19 cellular contexts compared by ENCODE assay signal in genomic region chr11:81192516-81192915, GRCh38.
DNase-seq lines count a peak whose midpoint lies in the region; ATAC-seq and TF ChIP-seq lines count a peak whose summit lies in the region.
"Had no signal": no experiment of that assay in that cellular context is flagged by ENCODE, and none has a peak within 500 bp of the region (broad histone marks: within the 10 kb centered on the region; RNA-seq: fewer than 3 reads in every experiment).

No MANE protein-coding gene starts in this region.

- POLR2A ChIA-PET in CD4-positive, alpha-beta T cell (lab: Charles Lee), result no interaction called here

- H3K36me3 Mint-ChIP-seq in endodermal cell (ENCODE audit: low read depth), result no peaks in the 10 kb centered on the region
- H3K36me3 Mint-ChIP-seq in mesothelial cell of epicardium, result peaks cover 16% of the 10 kb centered on the region
- peaks cover 2% of the 10 kb centered on the region for H3K36me3 Mint-ChIP-seq in progenitor cell of endocrine pancreas (ENCODE audit: insufficient read depth)
- H3K36me3 Mint-ChIP-seq in CD4-positive, alpha-beta T cell (ENCODE audit: low read depth), result no peaks in the 10 kb centered on the region
- H3K36me3 Mint-ChIP-seq: CD14-positive monocyte; CD4-positive, CD25-positive, alpha-beta regulatory T cell; CD8-positive, alpha-beta T cell had no signal

- H3K9me3 Mint-ChIP-seq in endodermal cell, result peaks cover 27% of the 10 kb centered on the region
- H3K9me3 Mint-ChIP-seq in mesothelial cell of epicardium, result peaks cover 37% of the 10 kb centered on the region
- peaks cover 13% of the 10 kb centered on the region for H3K9me3 Mint-ChIP-seq in progenitor cell of endocrine pancreas (ENCODE audit: low read depth)
- peaks cover 3% of the 10 kb centered on the region for H3K9me3 Mint-ChIP-seq in CD4-positive, alpha-beta T cell

- H3K27me3 Mint-ChIP-seq in endodermal cell (ENCODE audit: insufficient read depth), result peaks cover 6% of the 10 kb centered on the region
- H3K27me3 Mint-ChIP-seq in mesothelial cell of epicardium (ENCODE audit: low read depth), result no peaks in the 10 kb centered on the region
- no peaks in the 10 kb centered on the region for H3K27me3 Mint-ChIP-seq in progenitor cell of endocrine pancreas
- H3K27me3 Mint-ChIP-seq in CD4-positive, alpha-beta T cell, result no peaks in the 10 kb centered on the region
- H3K27me3 Mint-ChIP-seq: CD4-positive, CD25-positive, alpha-beta regulatory T cell had no signal

- H3K4me1 ChIP-seq in endodermal cell (ENCODE audit: control insufficient read depth, insufficient read depth, low read length), result no peaks in the 10 kb centered on the region
- no peaks in the 10 kb centered on the region for H3K4me1 ChIP-seq in breast epithelium
- H3K4me1 ChIP-seq: BE2C, BLaER1 had no signal

- H3K9me3 ChIP-seq in endodermal cell (ENCODE audit: control insufficient read depth, low read length) (peaks cover 22% of the 10 kb centered on the region), breast epithelium (peaks cover 0 to 11% of the 10 kb centered on the region in 2 donors)
- H3K9me3 ChIP-seq in CD4-positive, alpha-beta T cell (ENCODE audit: control insufficient read depth, low read length), result peaks cover 7% of the 10 kb centered on the region
- H3K9me3 ChIP-seq: BE2C, BLaER1 had no signal

- no peak overlapping the region for H3K27ac Mint-ChIP-seq in endodermal cell
- peak overlapping the region; percentile 73 for H3K27ac Mint-ChIP-seq in mesothelial cell of epicardium
- peak overlapping the region; percentile 0 for H3K27ac Mint-ChIP-seq in progenitor cell of endocrine pancreas
- no peak overlapping the region for H3K27ac Mint-ChIP-seq in CD4-positive, alpha-beta T cell
- H3K27ac Mint-ChIP-seq: CD14-positive monocyte; CD4-positive, CD25-positive, alpha-beta regulatory T cell; CD8-positive, alpha-beta T cell had no signal

- H3K27ac ChIP-seq in VCaP, result peak overlapping the region; percentile 6; the same call in 1 of the 2 replicates
- H3K27ac ChIP-seq in endodermal cell (ENCODE audit: low read depth, low read length), result no peak overlapping the region
- H3K27ac ChIP-seq in breast epithelium, result no peak overlapping the region
- H3K27ac ChIP-seq in CD4-positive, alpha-beta T cell (ENCODE audit: low read depth, low read length), result no peak overlapping the region
- H3K27ac ChIP-seq: BLaER1 had no signal

- peaks cover 11% of the 10 kb centered on the region for H3K27me3 ChIP-seq in endodermal cell (ENCODE audit: control insufficient read depth, insufficient read depth, low read length, poor library complexity, severe bottlenecking)
- H3K27me3 ChIP-seq in breast epithelium, result no peaks in the 10 kb centered on the region
- no peaks in the 10 kb centered on the region for H3K27me3 ChIP-seq in CD4-positive, alpha-beta T cell (ENCODE audit: control insufficient read depth, insufficient read depth, low read length)
- H3K27me3 ChIP-seq: BE2C, BLaER1 had no signal

- H3K4me3 Mint-ChIP-seq in endodermal cell (no peak overlapping the region), mesothelial cell of epicardium (no peak overlapping the region), progenitor cell of endocrine pancreas (ENCODE audit: low read depth) (no peak overlapping the region)
- H3K4me3 Mint-ChIP-seq in CD4-positive, alpha-beta T cell, result no peak overlapping the region
- H3K4me3 Mint-ChIP-seq: CD14-positive monocyte; CD4-positive, CD25-positive, alpha-beta regulatory T cell; CD8-positive, alpha-beta T cell had no signal

- CTCF ChIA-PET in CD4-positive, alpha-beta T cell (lab: Charles Lee), result no interaction called here

- no peak for ATAC-seq in CD4-positive, alpha-beta T cell (ENCODE audit: poor library complexity)
- ATAC-seq: CD8-positive, alpha-beta T cell had no signal

- H3K9ac ChIP-seq in endodermal cell (ENCODE audit: extremely low read depth, low read length, poor library complexity, severe bottlenecking), result no peak overlapping the region
- H3K9ac ChIP-seq: BLaER1 had no signal

- no peak for DNase-seq in endodermal cell
- no peak for DNase-seq in mesothelial cell of epicardium (ENCODE audit: low spot score in 2 of 2, unreplicated experiment in 2 of 2)
- no peak for DNase-seq in progenitor cell of endocrine pancreas (ENCODE audit: low spot score, unreplicated experiment)
- no peak for DNase-seq in breast epithelium (ENCODE audit: low spot score in 2 of 2)
- DNase-seq in stimulated activated CD4-positive, alpha-beta T cell treated with anti-CD3 and anti-CD28 coated beads, Interleukin-15, amount 100 ng/mL, for 24 hours, result no peak
- DNase-seq in CD4-positive, alpha-beta T cell, result no peak
- DNase-seq in NCI-H1048 (lab: John Stamatoyannopoulos, UW), result no peak
- DNase-seq: 8988T; ACHN; BE2C; C1 segment of cervical spinal cord; Calu3; CD4-positive, CD25-positive, alpha-beta regulatory T cell; CD8-positive, alpha-beta T cell; DMS79 treated with DMSO at 0.1 percent for 48 hours; GF-D8 had no signal

- no peak for TF ChIP-seq POLR2A in breast epithelium (IDR thresholded peaks at IDR 0.05)

- intact Hi-C loops in breast epithelium (cut with DNase I; ENCODE audit: low total_unique reads), result no loop called here
- intact Hi-C loops in CD4-positive, alpha-beta T cell (cut with DNase I, micrococcal nuclease), result no loop called here

- TF ChIP-seq CTCF in VCaP (conservative IDR thresholded peaks at IDR 0.05), result no peak
- no peak for TF ChIP-seq CTCF in endodermal cell (conservative IDR thresholded peaks at IDR 0.05)
- TF ChIP-seq CTCF in mesothelial cell of epicardium (IDR thresholded peaks at IDR 0.05; ENCODE audit: unreplicated experiment), result no peak
- TF ChIP-seq CTCF in progenitor cell of endocrine pancreas (IDR thresholded peaks at IDR 0.05; ENCODE audit: unreplicated experiment), result no peak
- TF ChIP-seq CTCF in breast epithelium (IDR thresholded peaks at IDR 0.05), result no peak
- TF ChIP-seq CTCF in CD4-positive, alpha-beta T cell (IDR thresholded peaks at IDR 0.05), result no peak

- H3K4me1 Mint-ChIP-seq in endodermal cell, result peaks cover 9% of the 10 kb centered on the region
- H3K4me1 Mint-ChIP-seq in mesothelial cell of epicardium, result peaks cover 34% of the 10 kb centered on the region
- H3K4me1 Mint-ChIP-seq in progenitor cell of endocrine pancreas (ENCODE audit: low read depth), result peaks cover 25% of the 10 kb centered on the region
- H3K4me1 Mint-ChIP-seq in CD4-positive, alpha-beta T cell (ENCODE audit: low read depth), result no peaks in the 10 kb centered on the region
- H3K4me1 Mint-ChIP-seq: CD14-positive monocyte; CD4-positive, CD25-positive, alpha-beta regulatory T cell had no signal

- H3K4me3 ChIP-seq in endodermal cell (ENCODE audit: low read length) (peak overlapping the region; percentile 23), breast epithelium (no peak overlapping the region)
- H3K4me3 ChIP-seq: BLaER1 had no signal

- no peaks in the 10 kb centered on the region for H3K36me3 ChIP-seq in endodermal cell (ENCODE audit: control insufficient read depth, insufficient read depth, low read length)
- H3K36me3 ChIP-seq in breast epithelium, result no peaks in the 10 kb centered on the region
- H3K36me3 ChIP-seq: BE2C, BLaER1 had no signal

Comparison
In these comparisons a context has a peak if more than half of its experiments do, and no peak if none do; other contexts are left out.
1. H3K27ac Mint-ChIP-seq: peak in mesothelial cell of epicardium (single experiment) and progenitor cell of endocrine pancreas (single experiment); none in endodermal cell (single experiment) and CD4-positive, alpha-beta T cell (single experiment).